Comparison of ENCODE assay signal across 29 cellular contexts in genomic region chr2:20159411-20159810, GRCh38.
"Had no signal": no experiment of that assay in that cellular context is flagged by ENCODE, and none has a peak within 500 bp of the region (broad histone marks: within the 10 kb centered on the region; RNA-seq: fewer than 3 reads in every experiment).

No MANE protein-coding gene starts in this region.

- H3K4me3 ChIP-seq: colonic mucosa, coronary artery, dorsolateral prefrontal cortex, esophagus muscularis mucosa, esophagus squamous epithelium, gastrocnemius medialis, gastroesophageal sphincter, heart left ventricle, heart right ventricle had no signal

- H3K9me3 Mint-ChIP-seq: dendritic cell treated with granulocyte-macrophage colony-stimulating factor and Interleukin-4, amounts not matched to agents 40 ng/mL and 50 ng/mL, for 4 days; effector memory CD8-positive, alpha-beta T cell; endodermal cell had no signal

- H3K27ac Mint-ChIP-seq: dendritic cell treated with granulocyte-macrophage colony-stimulating factor and Interleukin-4, amounts not matched to agents 40 ng/mL and 50 ng/mL, for 4 days; effector memory CD8-positive, alpha-beta T cell; endodermal cell had no signal

- H3K4me1 Mint-ChIP-seq: endodermal cell had no signal

- ATAC-seq: effector memory CD8-positive, alpha-beta T cell; esophagus mucosa; foreskin keratinocyte; gastrocnemius medialis; gastroesophageal sphincter; heart left ventricle; heart right ventricle had no signal

- H3K36me3 ChIP-seq: colonic mucosa, esophagus muscularis mucosa, esophagus squamous epithelium, gastrocnemius medialis, gastroesophageal sphincter, heart left ventricle, heart right ventricle had no signal

- H3K4me3 Mint-ChIP-seq: dendritic cell treated with granulocyte-macrophage colony-stimulating factor and Interleukin-4, amounts not matched to agents 40 ng/mL and 50 ng/mL, for 4 days; effector memory CD8-positive, alpha-beta T cell; endodermal cell had no signal

- H3K27ac ChIP-seq: colonic mucosa, coronary artery, dorsolateral prefrontal cortex, epithelial cell of prostate, esophagus muscularis mucosa, esophagus squamous epithelium, foreskin keratinocyte, gastrocnemius medialis, gastroesophageal sphincter, heart left ventricle, heart right ventricle had no signal

- FAIRE-seq: colon, endometrium, endothelial cell of umbilical vein, frontal cortex had no signal

- H3K4me1 ChIP-seq: esophagus muscularis mucosa, esophagus squamous epithelium, foreskin keratinocyte, gastrocnemius medialis, gastroesophageal sphincter, heart left ventricle, heart right ventricle had no signal

- DNase-seq: colonic mucosa; cortex of kidney; dermis blood vessel endothelial cell; dorsolateral prefrontal cortex; effector CD4-positive, alpha-beta T cell; effector CD8-positive, alpha-beta T cell; effector memory CD4-positive, alpha-beta T cell; effector memory CD8-positive, alpha-beta T cell; endodermal cell; erythroblast; esophagus squamous epithelium; foreskin fibroblast; foreskin keratinocyte; foreskin melanocyte; gastrocnemius medialis; glutamatergic neuron; head of caudate nucleus; heart left ventricle; heart right ventricle had no signal

- H3K27me3 ChIP-seq: colonic mucosa, esophagus muscularis mucosa, esophagus squamous epithelium, foreskin keratinocyte, gastrocnemius medialis had no signal

- H3K9me3 ChIP-seq: colonic mucosa, esophagus muscularis mucosa, esophagus squamous epithelium, gastrocnemius medialis, gastroesophageal sphincter, heart left ventricle, heart right ventricle had no signal
